In genomic region chr3:8455451-8456117, GRCh38 we compare ENCODE assay signal across 1 cellular context.
TF ChIP-seq lines count a peak whose summit lies in the region.

No MANE protein-coding gene starts in this region.

TF ChIP-seq in endothelial cell of umbilical vein, 7 proteins besides CTCF, POLR2A, EP300 and RAD21 (continued from another document):
- TF ChIP-seq EZH2 (IDR thresholded peaks at IDR 0.05; ENCODE audit: borderline replicate concordance, low read depth, low read length, severe bottlenecking) (no peak), GATA2 (IDR thresholded peaks at IDR 0.05; ENCODE audit: insufficient read depth, insufficient read length, low read depth, low read length) (no peak), JUN (IDR thresholded peaks at IDR 0.05; ENCODE audit: borderline replicate concordance, insufficient read depth, insufficient read length, low read depth) (no peak)
TF ChIP-seq in endothelial cell of umbilical vein: peak in this region for 0.
